In the genomic region with DNA sequence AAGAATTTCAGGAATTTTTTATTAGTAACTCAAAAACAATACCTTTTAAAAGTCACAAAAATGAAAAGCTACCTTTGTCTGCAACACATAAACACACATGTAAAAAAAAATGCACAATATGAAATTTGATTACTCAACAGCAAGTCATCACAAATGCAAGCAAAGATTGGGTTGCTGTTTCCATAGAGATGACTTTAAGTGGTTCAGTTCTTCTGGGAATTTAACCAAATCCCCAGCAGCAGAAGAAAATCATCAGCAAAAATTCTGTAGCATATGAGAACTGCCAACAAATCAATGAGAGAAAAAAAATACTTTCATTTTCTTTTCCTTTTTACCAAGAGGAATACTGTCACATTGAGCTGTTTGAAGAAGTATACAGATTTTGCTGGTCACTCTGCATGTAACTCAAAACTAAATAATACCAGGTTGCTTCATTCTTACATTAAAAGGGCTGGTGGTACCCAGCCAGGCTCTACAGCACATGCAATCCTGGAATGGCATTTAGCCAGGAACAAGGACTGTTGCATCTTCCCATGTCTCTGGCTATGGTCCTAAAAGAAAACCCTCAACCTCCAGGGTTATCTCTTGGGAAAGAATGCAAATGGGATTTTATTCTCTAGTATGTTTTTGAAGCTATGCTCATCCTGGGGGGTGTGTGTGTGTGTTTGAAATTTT, we compare ENCODE assay signal across 10 cellular contexts.
DNase-seq lines count a peak whose midpoint lies in the region; ATAC-seq and TF ChIP-seq lines count a peak whose summit lies in the region.
"Had no signal": no experiment of that assay in that cellular context is flagged by ENCODE, and none has a peak within 500 bp of the region (broad histone marks: within the 10 kb centered on the region; RNA-seq: fewer than 3 reads in every experiment).

No MANE protein-coding gene starts in this region.

- POLR2A ChIA-PET in BJ (lab: Charles Lee): no interaction called here
- POLR2A ChIA-PET in naive thymus-derived CD4-positive, alpha-beta T cell (lab: Charles Lee): interaction anchor here (0.7 to 1.0 kb wide), 3 partner anchors 9 to 177 kb away, joined by 3 to 4 read pairs (median 3); no protein-coding TSS in a partner anchor

- H3K4me3 Mint-ChIP-seq in naive thymus-derived CD4-positive, alpha-beta T cell: peak overlapping the region in 2 of 10 donors; percentile 28 to 41
- H3K4me3 Mint-ChIP-seq in T-helper 2 cell treated with Interferon-gamma antibody and Interleukin-4, amounts not matched to agents 5 μg/mL and 100 μg/mL, for 36 hours: no peak overlapping the region
- H3K4me3 Mint-ChIP-seq: IgD-negative memory B cell had no signal

- H3K4me1 ChIP-seq in GM23248 (ENCODE audit: insufficient read depth) (no peaks in the 10 kb centered on the region), body of pancreas (no peaks in the 10 kb centered on the region), tibial artery (no peaks in the 10 kb centered on the region)
- peaks cover 0 to 13% of the 10 kb centered on the region in 2 donors for H3K4me1 ChIP-seq in naive thymus-derived CD4-positive, alpha-beta T cell (ENCODE audit: control insufficient read depth in 2 of 2, insufficient read depth in 2 of 2, low read length in 2 of 2)

- H3F3A ChIP-seq in GM23248 (ENCODE audit: insufficient read depth): 0 out of 2 replicates have a peak, but pooled peaks cover 4% of the 10 kb centered on the region

- H3K9me3 ChIP-seq in GM23248 (ENCODE audit: low read depth) (no peaks in the 10 kb centered on the region), body of pancreas (no peaks in the 10 kb centered on the region), tibial artery (no peaks in the 10 kb centered on the region)
- H3K9me3 ChIP-seq in naive thymus-derived CD4-positive, alpha-beta T cell (ENCODE audit: control insufficient read depth in 2 of 3, low read length in 3 of 3): no peaks in the 10 kb centered on the region

- H3K4me3 ChIP-seq in BJ (ENCODE audit: low read depth, low read length) (no peak overlapping the region), GM23248 (no peak overlapping the region), brain microvascular endothelial cell (ENCODE audit: low read depth, low read length) (no peak overlapping the region), body of pancreas (no peak overlapping the region), tibial artery (no peak overlapping the region)
- no peak overlapping the region for H3K4me3 ChIP-seq in naive thymus-derived CD4-positive, alpha-beta T cell (ENCODE audit: low read length)

- no peak overlapping the region for H3K9ac ChIP-seq in GM23248

- H2AFZ ChIP-seq in GM23248: no peak overlapping the region

- no peaks in the 10 kb centered on the region for H4K20me1 ChIP-seq in GM23248 (ENCODE audit: insufficient read depth)

- H3K27me3 Mint-ChIP-seq in naive thymus-derived CD4-positive, alpha-beta T cell: no peaks in the 10 kb centered on the region
- H3K27me3 Mint-ChIP-seq in T-helper 2 cell treated with Interferon-gamma antibody and Interleukin-4, amounts not matched to agents 5 μg/mL and 100 μg/mL, for 36 hours (ENCODE audit: low read depth): no peaks in the 10 kb centered on the region
- H3K27me3 Mint-ChIP-seq: IgD-negative memory B cell had no signal

- no peak for TF ChIP-seq POLR2A in body of pancreas (IDR thresholded peaks at IDR 0.05)

- H3K27me3 ChIP-seq in BJ (ENCODE audit: control insufficient read depth, insufficient read depth, low read length): no peaks in the 10 kb centered on the region
- H3K27me3 ChIP-seq in GM23248 (replicated peaks; ENCODE audit: insufficient read depth): no peaks in the 10 kb centered on the region; the same call in 1 of the 2 replicates
- no peaks in the 10 kb centered on the region for H3K27me3 ChIP-seq in brain microvascular endothelial cell (replicated peaks)
- H3K27me3 ChIP-seq in naive thymus-derived CD4-positive, alpha-beta T cell (ENCODE audit: control insufficient read depth in 2 of 2, insufficient read depth in 2 of 2, low read length in 2 of 2): no peaks in the 10 kb centered on the region
- no peaks in the 10 kb centered on the region for H3K27me3 ChIP-seq in body of pancreas
- H3K27me3 ChIP-seq in tibial artery: no peaks in the 10 kb centered on the region

- H3K27ac ChIP-seq in GM23248 (no peak overlapping the region), brain microvascular endothelial cell (no peak overlapping the region), body of pancreas (no peak overlapping the region), tibial artery (no peak overlapping the region)
- no peak overlapping the region for H3K27ac ChIP-seq in naive thymus-derived CD4-positive, alpha-beta T cell (ENCODE audit: low read depth, low read length)
- H3K27ac ChIP-seq: epithelial cell of prostate had no signal

- TF ChIP-seq CTCF in BJ (IDR thresholded peaks at IDR 0.05; ENCODE audit: insufficient read depth, low read depth, low read length) (no peak), brain microvascular endothelial cell (IDR thresholded peaks at IDR 0.05; ENCODE audit: low read depth, low read length, missing control alignments) (no peak), body of pancreas (IDR thresholded peaks at IDR 0.05) (no peak), tibial artery (IDR thresholded peaks at IDR 0.05) (no peak)

- peak; percentile 9 for DNase-seq in BJ (ENCODE audit: low read depth)
- peak; percentile 65 for DNase-seq in GM23248
- peak; percentile 41 for DNase-seq in brain microvascular endothelial cell
- DNase-seq in naive thymus-derived CD4-positive, alpha-beta T cell: no peak
- no peak for DNase-seq in T-helper 2 cell treated with Interferon-gamma antibody and Interleukin-4, amounts not matched to agents 5 μg/mL and 100 μg/mL, for 36 hours (ENCODE audit: low spot score)
- DNase-seq in body of pancreas: no peak
- DNase-seq in tibial artery: no peak
- DNase-seq: NCI-H774 had no signal

- H3K36me3 ChIP-seq in BJ (ENCODE audit: control insufficient read depth, insufficient read depth, low read length) (no peaks in the 10 kb centered on the region), GM23248 (ENCODE audit: low read depth) (no peaks in the 10 kb centered on the region), brain microvascular endothelial cell (replicated peaks) (no peaks in the 10 kb centered on the region), body of pancreas (replicated peaks in 1 of 2; ENCODE audit: insufficient read depth in 1 of 2, low read depth in 2 of 2) (no peaks in the 10 kb centered on the region), tibial artery (no peaks in the 10 kb centered on the region)
- H3K36me3 ChIP-seq in naive thymus-derived CD4-positive, alpha-beta T cell (ENCODE audit: control insufficient read depth in 2 of 3, insufficient read depth in 3 of 3, low read length in 3 of 3): peaks cover 5 to 42% (median 7%) of the 10 kb centered on the region in 3 experiments

- H3K79me2 ChIP-seq in GM23248 (ENCODE audit: insufficient read depth): no peaks in the 10 kb centered on the region

- intact Hi-C loops in naive thymus-derived CD4-positive, alpha-beta T cell (cut with micrococcal nuclease): loop anchor here in 1 of 2 donors (2.0 kb wide), 2 partner anchors 13 to 17 kb away; no protein-coding TSS in a partner anchor
- intact Hi-C loops in body of pancreas (cut with DNase I): no loop called here
- intact Hi-C loops in tibial artery (cut with DNase I; ENCODE audit: low total_unique reads): no loop called here

- in situ Hi-C loops in GM23248 (cut with MboI): no loop called here
- in situ Hi-C loops in brain microvascular endothelial cell (cut with HindIII; ENCODE audit: low pct_ligation_motif_present, low sequenced_read_pairs): no loop called here

- peaks cover 13 to 94% (median 85%) of the 10 kb centered on the region in 7 donors for H3K4me1 Mint-ChIP-seq in naive thymus-derived CD4-positive, alpha-beta T cell
- H3K4me1 Mint-ChIP-seq in T-helper 2 cell treated with Interferon-gamma antibody and Interleukin-4, amounts not matched to agents 5 μg/mL and 100 μg/mL, for 36 hours (ENCODE audit: low read depth): no peaks in the 10 kb centered on the region
- H3K4me1 Mint-ChIP-seq: IgD-negative memory B cell had no signal

- H3K9me3 Mint-ChIP-seq in naive thymus-derived CD4-positive, alpha-beta T cell: peaks cover 0 to 13% (median 3%) of the 10 kb centered on the region in 11 donors
- H3K9me3 Mint-ChIP-seq in T-helper 2 cell treated with Interferon-gamma antibody and Interleukin-4, amounts not matched to agents 5 μg/mL and 100 μg/mL, for 36 hours: no peaks in the 10 kb centered on the region

- H3K4me2 ChIP-seq in GM23248 (ENCODE audit: unreplicated experiment): no peak overlapping the region

- CTCF ChIA-PET in BJ (lab: Yijun Ruan, JAX): interaction anchor here (1.2 kb wide), 1 partner anchor 43 kb away, joined by 4 read pairs; no protein-coding TSS in a partner anchor
- CTCF ChIA-PET in naive thymus-derived CD4-positive, alpha-beta T cell (lab: Charles Lee): interaction anchor here (0.6 to 1.2 kb wide), 3 partner anchors 22 to 79 kb away, joined by 3 to 5 read pairs (median 4); no protein-coding TSS in a partner anchor

- peak overlapping the region in 6 of 9 donors; percentile 22 to 80 (median 64) for H3K27ac Mint-ChIP-seq in naive thymus-derived CD4-positive, alpha-beta T cell
- H3K27ac Mint-ChIP-seq in T-helper 2 cell treated with Interferon-gamma antibody and Interleukin-4, amounts not matched to agents 5 μg/mL and 100 μg/mL, for 36 hours: no peak overlapping the region
- H3K27ac Mint-ChIP-seq: IgD-negative memory B cell had no signal

- no peak for ATAC-seq in naive thymus-derived CD4-positive, alpha-beta T cell
- no peak for ATAC-seq in body of pancreas

- no peaks in the 10 kb centered on the region for H3K9me2 ChIP-seq in GM23248 (ENCODE audit: insufficient read depth)

- H3K36me3 Mint-ChIP-seq in naive thymus-derived CD4-positive, alpha-beta T cell: peaks cover 24 to 85% (median 65%) of the 10 kb centered on the region in 5 donors
- H3K36me3 Mint-ChIP-seq in T-helper 2 cell treated with Interferon-gamma antibody and Interleukin-4, amounts not matched to agents 5 μg/mL and 100 μg/mL, for 36 hours (ENCODE audit: low read depth): peaks cover 4% of the 10 kb centered on the region
- H3K36me3 Mint-ChIP-seq: IgD-negative memory B cell had no signal

Comparison
In these comparisons a context has a peak if more than half of its experiments do, and no peak if none do; other contexts are left out.
1. DNase-seq: peak in BJ (single experiment), GM23248 (single experiment) and brain microvascular endothelial cell (single experiment); none in naive thymus-derived CD4-positive, alpha-beta T cell (0 of 9), T-helper 2 cell treated with Interferon-gamma antibody and Interleukin-4, amounts not matched to agents 5 μg/mL and 100 μg/mL, for 36 hours (single experiment), body of pancreas (0 of 4) and tibial artery (0 of 2).